Comparison of ENCODE assay signal across 8 cellular contexts in the genomic region with DNA sequence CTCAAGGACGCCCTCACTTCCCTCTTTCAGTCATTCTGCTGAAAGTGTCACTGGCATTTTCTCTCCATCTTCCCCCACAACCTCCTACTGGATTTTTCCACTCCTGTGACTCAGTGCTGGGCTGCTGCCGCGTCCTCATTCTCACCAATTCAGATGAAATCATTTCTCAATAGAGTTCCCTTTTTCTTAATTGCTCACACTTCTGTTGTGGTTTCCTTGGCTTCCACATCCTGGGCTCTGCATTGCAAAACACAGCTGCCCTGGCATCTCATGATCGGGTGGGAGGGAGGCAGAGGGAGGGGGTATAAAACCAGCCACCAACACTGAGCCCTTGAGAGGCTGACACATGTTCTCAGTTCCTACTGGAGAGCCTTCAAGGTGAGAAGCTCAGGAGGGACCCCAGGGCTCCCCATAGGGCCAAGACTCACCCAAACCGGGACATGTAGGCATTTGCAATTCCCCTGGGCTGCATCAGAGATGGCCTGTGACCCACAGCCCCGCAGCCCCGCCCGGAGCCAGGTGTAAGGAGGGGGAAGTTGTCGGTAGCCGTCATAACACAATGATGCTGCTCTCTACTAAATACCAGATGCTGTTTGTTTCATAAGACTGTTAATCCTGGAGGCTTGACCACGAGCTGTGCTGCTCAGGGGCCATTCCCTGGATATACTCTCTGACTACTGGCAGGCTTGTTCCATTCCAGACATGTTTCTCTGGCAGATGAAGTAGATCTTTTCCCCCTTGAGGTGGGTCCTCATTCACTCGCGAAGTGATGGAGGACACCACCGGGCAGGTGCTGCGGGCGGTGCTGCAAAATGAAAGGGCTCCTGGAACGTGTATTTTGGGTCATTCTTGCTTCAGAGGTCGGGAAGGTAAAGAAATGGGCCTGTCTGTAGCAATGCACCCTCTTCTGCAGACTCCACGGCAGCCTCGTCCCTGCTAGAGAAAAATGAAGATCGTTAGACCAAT.
DNase-seq lines count a peak whose midpoint lies in the region; ATAC-seq, FAIRE-seq and TF ChIP-seq lines count a peak whose summit lies in the region.

No MANE protein-coding gene starts in this region.

- H3K9ac ChIP-seq in keratinocyte (ENCODE audit: control insufficient read depth, extremely low read depth, insufficient read depth, low read length), result peak overlapping the region; percentile 56

- H3K36me3 ChIP-seq in adrenal gland (replicated peaks in 1 of 2), result peaks cover 0 to 45% of the 10 kb centered on the region in 2 donors
- H3K36me3 ChIP-seq in keratinocyte (ENCODE audit: control insufficient read depth in 2 of 2, extremely low read depth in 1 of 2, insufficient read depth in 2 of 2, low read length in 2 of 2), result peaks cover 46% of the 10 kb centered on the region in 2 experiments

- H3K27ac Mint-ChIP-seq in T-helper 17 cell, result peak overlapping the region; percentile 97

- 65 to 77% (median 69%) methylated on average over 18 to 21 of the region's 21 CpGs for WGBS in adrenal gland, 4 donors

- intact Hi-C loops in adrenal gland (cut with DNase I), result loop anchor here (5.0 kb wide), 2 partner anchors 38 to 158 kb away; a partner anchor contains a TSS

- no peaks in the 10 kb centered on the region for H4K20me1 ChIP-seq in keratinocyte (ENCODE audit: control insufficient read depth, extremely low read depth, insufficient read depth, low read length)

- ATAC-seq in GM19023 (IDR thresholded peaks at IDR 0.05; ENCODE audit: unreplicated experiment) (peak; percentile 36), HG03108 (IDR thresholded peaks at IDR 0.05; ENCODE audit: unreplicated experiment) (peak; percentile 59), T-helper 17 cell (peak; percentile 70)

- peak overlapping the region in 4 of 5 donors; percentile 56 to 95 (median 77) for H3K27ac ChIP-seq in adrenal gland
- peak overlapping the region; percentile 89 for H3K27ac ChIP-seq in keratinocyte (ENCODE audit: control insufficient read depth, insufficient read depth, low read length)

- dilution Hi-C loops in keratinocyte (cut with MboI; ENCODE audit: extremely low pct_ligation_motif_present, low sequenced_read_pairs), result no loop called here

- no peak overlapping the region for H2AFZ ChIP-seq in keratinocyte (ENCODE audit: control insufficient read depth, low read length)

- peak in 2 of 3 donors; percentile 26 to 55 for DNase-seq in T-helper 17 cell
- peak in 6 of 7 donors; percentile 70 to 86 (median 80) for DNase-seq in adrenal gland
- no peak for DNase-seq in keratinocyte (ENCODE audit: low read depth, low spot score)
- DNase-seq in stimulated activated CD4-positive, alpha-beta T cell treated with anti-CD3 and anti-CD28 coated beads, TNF-alpha, amount 100 ng/mL, for 1 hour (ENCODE audit: low read depth in 3 of 3, low spot score in 1 of 3), result peak; percentile 11 to 49 (median 27)
- no peak for DNase-seq in T1000 (lab: John Stamatoyannopoulos, UW)
- DNase-seq in islet precursor cell, result no peak

- H3K4me1 ChIP-seq in adrenal gland (replicated peaks in 1 of 2) (peaks cover 10 to 31% of the 10 kb centered on the region in 2 donors), keratinocyte (ENCODE audit: control insufficient read depth, extremely low read depth, insufficient read depth, low read length) (peaks cover 34% of the 10 kb centered on the region)

- peak in 1 of 2 donors; percentile 6 for TF ChIP-seq POLR2A in adrenal gland (IDR thresholded peaks at IDR 0.05)

- TF ChIP-seq CTCF in adrenal gland (IDR thresholded peaks at IDR 0.05), result no peak
- no peak for TF ChIP-seq CTCF in keratinocyte (optimal IDR thresholded peaks at IDR 0.05 in 1 of 3, IDR thresholded peaks at IDR 0.05 in 1 of 3, conservative IDR thresholded peaks at IDR 0.05 in 1 of 3; ENCODE audit: extremely low read depth in 1 of 3, insufficient read depth in 2 of 3, low read length in 3 of 3)

- H3K27me3 ChIP-seq in adrenal gland (no peaks in the 10 kb centered on the region), keratinocyte (ENCODE audit: control insufficient read depth, extremely low read depth, insufficient read depth, low read length) (no peaks in the 10 kb centered on the region)

- H3K4me2 ChIP-seq in keratinocyte (ENCODE audit: control insufficient read depth, extremely low read depth, insufficient read depth, low read depth, low read length), result peak overlapping the region; percentile 46

- H3K9me1 ChIP-seq in keratinocyte (ENCODE audit: control insufficient read depth, extremely low read depth, insufficient read depth, low read length), result peaks cover 1% of the 10 kb centered on the region

- H3K9me3 ChIP-seq in T-helper 17 cell (ENCODE audit: control insufficient read depth, low read length, poor library complexity, severe bottlenecking) (no peaks in the 10 kb centered on the region), adrenal gland (replicated peaks in 1 of 3) (no peaks in the 10 kb centered on the region), keratinocyte (ENCODE audit: control insufficient read depth, low read depth, low read length) (no peaks in the 10 kb centered on the region)

- H3K4me3 Mint-ChIP-seq in T-helper 17 cell, result peak overlapping the region; percentile 88

- H3K4me3 ChIP-seq in adrenal gland, result no peak overlapping the region
- H3K4me3 ChIP-seq in keratinocyte (ENCODE audit: control insufficient read depth in 2 of 3, extremely low read depth in 1 of 3, insufficient read depth in 2 of 3, low read depth in 1 of 3, low read length in 3 of 3), result no peak overlapping the region

- no peaks in the 10 kb centered on the region for H3K27me3 Mint-ChIP-seq in T-helper 17 cell

- peaks cover 61% of the 10 kb centered on the region for H3K4me1 Mint-ChIP-seq in T-helper 17 cell

- FAIRE-seq in keratinocyte (lab: Jason Lieb, UNC), result peak; percentile 95

- H3K79me2 ChIP-seq in keratinocyte (ENCODE audit: control insufficient read depth, insufficient read depth, low read length), result no peaks in the 10 kb centered on the region

- H3K36me3 Mint-ChIP-seq in T-helper 17 cell (ENCODE audit: low read depth), result peaks cover 17% of the 10 kb centered on the region

Comparison
In these comparisons a context has a peak if more than half of its experiments do, and no peak if none do; other contexts are left out.
1. DNase-seq: peak in T-helper 17 cell (2 of 3), adrenal gland (6 of 7) and stimulated activated CD4-positive, alpha-beta T cell treated with anti-CD3 and anti-CD28 coated beads, TNF-alpha, amount 100 ng/mL, for 1 hour (3 of 3); none in keratinocyte (single experiment), T1000 (single experiment) and islet precursor cell (single experiment).
2. Peak in every context shown above with its lines, with median percentiles within 50 percentile points of each other: ATAC-seq.